23 cellular contexts compared by ENCODE assay signal in genomic region chr20:63306673-63307537, GRCh38. TPM values are rescaled to one million over a fixed set of nuclear protein-coding genes. Genes with fewer than 3 reads are reported as not detected.
DNase-seq lines count a peak whose midpoint lies in the region; ATAC-seq and TF ChIP-seq lines count a peak whose summit lies in the region.
"Had no signal": no experiment of that assay in that cellular context is flagged by ENCODE, and none has a peak within 500 bp of the region (broad histone marks: within the 10 kb centered on the region; RNA-seq: fewer than 3 reads in every experiment).

No MANE protein-coding gene starts in this region.

- H3K27ac ChIP-seq in left ventricle myocardium inferior (replicated peaks) (no peak overlapping the region), BLaER1 (no peak overlapping the region), RWPE2 (ENCODE audit: poor library complexity, severe bottlenecking) (no peak overlapping the region), neuronal stem cell (replicated peaks; ENCODE audit: low read length) (no peak overlapping the region), Karpas-422 (ENCODE audit: low read length) (no peak overlapping the region)
- H3K27ac ChIP-seq: A549, GM23248 had no signal

- H3K23ac ChIP-seq in neuronal stem cell (ENCODE audit: low read depth, low read length, poor library complexity): peak overlapping the region; percentile 85

- H2BK12ac ChIP-seq in neuronal stem cell (ENCODE audit: low read length): peak overlapping the region; percentile 84

- peaks cover 12% of the 10 kb centered on the region for H3K9me3 ChIP-seq in left ventricle myocardium inferior (replicated peaks)
- peaks cover 5% of the 10 kb centered on the region; the same call in 1 of the 2 replicates for H3K9me3 ChIP-seq in BLaER1
- H3K9me3 ChIP-seq in RWPE2 (ENCODE audit: severe bottlenecking): peaks cover 5% of the 10 kb centered on the region
- no peaks in the 10 kb centered on the region for H3K9me3 ChIP-seq in neuronal stem cell (replicated peaks in 1 of 2; ENCODE audit: control insufficient read depth in 2 of 2, insufficient read depth in 1 of 2, low read depth in 1 of 2, low read length in 2 of 2)
- H3K9me3 ChIP-seq in Karpas-422 (ENCODE audit: low read length): no peaks in the 10 kb centered on the region
- H3K9me3 ChIP-seq: BE2C had no signal

- no peak overlapping the region for H2AFZ ChIP-seq in neuronal stem cell (ENCODE audit: low read length)
- no peak overlapping the region for H2AFZ ChIP-seq in Karpas-422 (ENCODE audit: low read length)
- H2AFZ ChIP-seq: GM23248 had no signal

- no peaks in the 10 kb centered on the region for H3K9me2 ChIP-seq in Karpas-422 (replicated peaks; ENCODE audit: insufficient read depth, low read length)

- H3K36me3 ChIP-seq in left ventricle myocardium inferior: no peaks in the 10 kb centered on the region
- no peaks in the 10 kb centered on the region for H3K36me3 ChIP-seq in BLaER1
- no peaks in the 10 kb centered on the region for H3K36me3 ChIP-seq in RWPE2 (ENCODE audit: low read depth)
- H3K36me3 ChIP-seq in neuronal stem cell (replicated peaks in 1 of 2; ENCODE audit: control insufficient read depth in 2 of 2, insufficient read depth in 2 of 2, low read length in 2 of 2): no peaks in the 10 kb centered on the region
- H3K36me3 ChIP-seq in Karpas-422 (ENCODE audit: insufficient read depth, low read length): no peaks in the 10 kb centered on the region
- H3K36me3 ChIP-seq: BE2C had no signal

- intact Hi-C loops in left ventricle myocardium inferior (cut with micrococcal nuclease): loop anchor here (5.0 kb wide), 1 partner anchor 75 kb away; no protein-coding TSS in a partner anchor
- intact Hi-C loops in Right ventricle myocardium inferior (cut with DNase I): no loop called here

- ATAC-seq in Right ventricle myocardium inferior: no peak
- ATAC-seq in RWPE2 (ENCODE audit: low read depth): no peak
- no peak for ATAC-seq in GM18870 (IDR thresholded peaks at IDR 0.05; ENCODE audit: unreplicated experiment)
- ATAC-seq: A549, HCT116 had no signal

- no peak overlapping the region for H4K91ac ChIP-seq in neuronal stem cell (ENCODE audit: low read depth, low read length, poor library complexity)

- no CpG with 5 or more reads among the region's 35 CpGs for WGBS in neuronal stem cell (ENCODE audit: extremely low coverage in 2 of 2, insufficient read length in 2 of 2, insufficient replicate concordance in 1 of 2), 2 donors

- no peaks in the 10 kb centered on the region for H3K79me1 ChIP-seq in neuronal stem cell (ENCODE audit: low read depth, low read length)

- H4K20me1 ChIP-seq in BLaER1: peaks cover 8% of the 10 kb centered on the region; the same call in 1 of the 2 replicates
- H4K20me1 ChIP-seq in Karpas-422 (ENCODE audit: insufficient read depth, low read depth, low read length): no peaks in the 10 kb centered on the region

- H2BK120ac ChIP-seq in neuronal stem cell (ENCODE audit: low read depth, low read length): peak overlapping the region; percentile 61

- peak overlapping the region; percentile 94 for H2AK5ac ChIP-seq in neuronal stem cell (ENCODE audit: low read depth, low read length)

- H2BK5ac ChIP-seq in neuronal stem cell (ENCODE audit: low read length): peak overlapping the region; percentile 66

- peak overlapping the region; percentile 83 for H2BK15ac ChIP-seq in neuronal stem cell (ENCODE audit: low read length)

- H3K27me3 ChIP-seq in left ventricle myocardium inferior (ENCODE audit: low read depth) (peaks cover 60% of the 10 kb centered on the region), BLaER1 (peaks cover 29% of the 10 kb centered on the region; the same call in 1 of the 2 replicates), RWPE2 (ENCODE audit: insufficient read depth, poor library complexity, severe bottlenecking) (peaks cover 20% of the 10 kb centered on the region), neuronal stem cell (ENCODE audit: control insufficient read depth in 3 of 3, insufficient read depth in 3 of 3, low read depth in 1 of 3, low read length in 3 of 3) (peaks cover 0 to 16% (median 0%) of the 10 kb centered on the region in 3 experiments), Karpas-422 (ENCODE audit: low read length) (no peaks in the 10 kb centered on the region)

- no peak overlapping the region for H4K8ac ChIP-seq in neuronal stem cell (ENCODE audit: low read depth, low read length)

- no peak overlapping the region for H3K9ac ChIP-seq in BLaER1
- H3K9ac ChIP-seq in neuronal stem cell (ENCODE audit: low read depth, low read length, poor library complexity): no peak overlapping the region
- H3K9ac ChIP-seq in Karpas-422 (ENCODE audit: low read length): no peak overlapping the region
- H3K9ac ChIP-seq: GM23248 had no signal

- no peak overlapping the region for H3K4me3 ChIP-seq in left ventricle myocardium inferior
- H3K4me3 ChIP-seq in BLaER1: no peak overlapping the region
- H3K4me3 ChIP-seq in RWPE2 (ENCODE audit: severe bottlenecking): no peak overlapping the region
- H3K4me3 ChIP-seq in neuronal stem cell (ENCODE audit: low read length in 2 of 2): no peak overlapping the region
- H3K4me3 ChIP-seq in Karpas-422 (ENCODE audit: low read length): no peak overlapping the region
- H3K4me3 ChIP-seq: A549, GM23248 had no signal

- no peaks in the 10 kb centered on the region for H3K79me2 ChIP-seq in Karpas-422 (ENCODE audit: low read length)

- DNase-seq in left ventricle myocardium inferior (peak; percentile 6), Right ventricle myocardium inferior (ENCODE audit: missing footprints) (no peak), RWPE2 (ENCODE audit: low spot score) (peak; percentile 84), neuronal stem cell (ENCODE audit: low spot score) (no peak), Karpas-422 (no peak)
- DNase-seq: 8988T, ACHN, AML-193, BE2C, C1 segment of cervical spinal cord, Calu3, COR-L47, DMS53, DND-41, GM23248, H9, HFFc6 had no signal

- H3K14ac ChIP-seq in neuronal stem cell (ENCODE audit: low read length): peak overlapping the region; percentile 8

- TF ChIP-seq CTCF in left ventricle myocardium inferior (IDR thresholded peaks at IDR 0.05; ENCODE audit: borderline replicate concordance) (no peak), RWPE2 (IDR thresholded peaks at IDR 0.05; ENCODE audit: poor library complexity, severe bottlenecking) (no peak)

- no peak overlapping the region for H3K4ac ChIP-seq in neuronal stem cell (ENCODE audit: low read length)

- H3K18ac ChIP-seq in neuronal stem cell (ENCODE audit: low read length): peak overlapping the region; percentile 80

- peaks cover 7% of the 10 kb centered on the region for H3K4me1 ChIP-seq in left ventricle myocardium inferior
- peaks cover 31% of the 10 kb centered on the region for H3K4me1 ChIP-seq in BLaER1
- H3K4me1 ChIP-seq in RWPE2 (ENCODE audit: insufficient read depth, poor library complexity, severe bottlenecking): no peaks in the 10 kb centered on the region
- peaks cover 1 to 11% of the 10 kb centered on the region in 2 donors for H3K4me1 ChIP-seq in neuronal stem cell (ENCODE audit: control insufficient read depth in 2 of 2, insufficient read depth in 1 of 2, low read depth in 1 of 2, low read length in 2 of 2)
- peaks cover 4% of the 10 kb centered on the region; the same call in 1 of the 2 replicates for H3K4me1 ChIP-seq in Karpas-422 (ENCODE audit: low read length)
- H3K4me1 ChIP-seq: BE2C had no signal

- H3K4me2 ChIP-seq in BLaER1 (peak overlapping the region; percentile 34), neuronal stem cell (ENCODE audit: insufficient read depth, low read length, poor library complexity, severe bottlenecking) (no peak overlapping the region), Karpas-422 (ENCODE audit: low read depth, low read length, poor library complexity, severe bottlenecking) (no peak overlapping the region)
- H3K4me2 ChIP-seq: A549 had no signal

RNA-seq across cellular contexts. Expression of gene COL20A1, which starts 13.9 kb away (rescaled TPM):
- total RNA-seq in left ventricle myocardium inferior: not detected
- not detected for total RNA-seq in Right ventricle myocardium inferior
- polyA plus RNA-seq in neuronal stem cell (2013, experiment 1 of 2): 0.13 TPM
- polyA plus RNA-seq in neuronal stem cell (2013, experiment 2 of 2): 0.08 TPM
- total RNA-seq in Karpas-422 (2014; rRNA removed; shearing (Covaris generic); ENCODE audit: low replicate concordance): 3.1 and 3.4 TPM in 2 replicates
- total RNA-seq: Calu3, GM23248 had no signal
- polyA plus RNA-seq: CD4-positive, alpha-beta memory T cell; GM23248 had no signal

RNA-seq across cellular contexts. Expression of gene ARFGAP1, which starts 34.3 kb away (rescaled TPM):
- total RNA-seq in left ventricle myocardium inferior (33.4 TPM), Right ventricle myocardium inferior (28.8 TPM)
- 60.7 TPM for polyA plus RNA-seq in neuronal stem cell (2013, experiment 1 of 2)
- 56.3 TPM for polyA plus RNA-seq in neuronal stem cell (2013, experiment 2 of 2)
- total RNA-seq in Karpas-422 (2014; rRNA removed; shearing (Covaris generic); ENCODE audit: low replicate concordance): 49.2 and 61.3 TPM in 2 replicates

RNA-seq across cellular contexts. Expression of gene NKAIN4, which starts 52.6 kb away (rescaled TPM):
- total RNA-seq in left ventricle myocardium inferior (not detected), Right ventricle myocardium inferior (not detected)
- 39.2 TPM for polyA plus RNA-seq in neuronal stem cell (2013, experiment 1 of 2)
- polyA plus RNA-seq in neuronal stem cell (2013, experiment 2 of 2): 40.2 TPM
- total RNA-seq in Karpas-422 (2014; rRNA removed; shearing (Covaris generic); ENCODE audit: low replicate concordance): not detected in 2 replicates
- total RNA-seq: Calu3; CD4-positive, alpha-beta memory T cell; GM23248; H4; HFFc6 had no signal
- polyA plus RNA-seq: CD4-positive, alpha-beta memory T cell; GM23248 had no signal

RNA-seq across cellular contexts. Expression of gene CHRNA4, which starts 54.2 kb away (rescaled TPM):
- total RNA-seq in left ventricle myocardium inferior: 0.38 TPM
- total RNA-seq in Right ventricle myocardium inferior: 2.3 TPM
- polyA plus RNA-seq in neuronal stem cell (2013, experiment 1 of 2): 0.29 TPM
- polyA plus RNA-seq in neuronal stem cell (2013, experiment 2 of 2): 0.19 TPM
- total RNA-seq in Karpas-422 (2014; rRNA removed; shearing (Covaris generic); ENCODE audit: low replicate concordance): not detected in 2 replicates
- total RNA-seq: Calu3; CD4-positive, alpha-beta memory T cell; GM23248; H4; HFFc6 had no signal
- polyA plus RNA-seq: CD4-positive, alpha-beta memory T cell; GM23248 had no signal

Comparison
In these comparisons a context has a peak if more than half of its experiments do, and no peak if none do; other contexts are left out.
1. DNase-seq: peak in left ventricle myocardium inferior (single experiment) and RWPE2 (single experiment); none in Right ventricle myocardium inferior (single experiment), neuronal stem cell (single experiment) and Karpas-422 (single experiment).